ENCODE assay signal across 1 cellular context in genomic region chr11:22690891-22691290, GRCh38.
TF ChIP-seq lines count a peak whose summit lies in the region.

No MANE protein-coding gene starts in this region.

TF ChIP-seq in GM12878, 131 proteins besides CTCF, POLR2A, EP300 and RAD21:
- no peak for TF ChIP-seq SUZ12 (IDR thresholded peaks at IDR 0.05; ENCODE audit: unreplicated experiment)
